1 cellular context compared by ENCODE assay signal in genomic region chr1:26788836-26789611, GRCh38.
TF ChIP-seq lines count a peak whose summit lies in the region.

No MANE protein-coding gene starts in this region.

TF ChIP-seq in GM12878, 131 proteins besides CTCF, POLR2A, EP300 and RAD21 (continued from another document):
- TF ChIP-seq, protein P1, sequence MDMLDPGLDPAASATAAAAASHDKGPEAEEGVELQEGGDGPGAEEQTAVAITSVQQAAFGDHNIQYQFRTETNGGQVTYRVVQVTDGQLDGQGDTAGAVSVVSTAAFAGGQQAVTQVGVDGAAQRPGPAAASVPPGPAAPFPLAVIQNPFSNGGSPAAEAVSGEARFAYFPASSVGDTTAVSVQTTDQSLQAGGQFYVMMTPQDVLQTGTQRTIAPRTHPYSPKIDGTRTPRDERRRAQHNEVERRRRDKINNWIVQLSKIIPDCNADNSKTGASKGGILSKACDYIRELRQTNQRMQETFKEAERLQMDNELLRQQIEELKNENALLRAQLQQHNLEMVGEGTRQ (IDR thresholded peaks at IDR 0.05; ENCODE audit: borderline replicate concordance, low read depth, low read length), result no peak
- TF ChIP-seq IKZF1 (conservative IDR thresholded peaks at IDR 0.05) (peak; percentile 79), NKRF (conservative IDR thresholded peaks at IDR 0.05) (peak; percentile 55; the same call in 1 of the 2 replicates), JUNB (IDR thresholded peaks at IDR 0.05) (0 out of 2 replicates have a peak, but pooled peaks have one; percentile 6), IRF5 (IDR thresholded peaks at IDR 0.05; ENCODE audit: borderline replicate concordance) (no peak), SP1 (IDR thresholded peaks at IDR 0.05; ENCODE audit: low read depth, low read length) (no peak), SKIL (IDR thresholded peaks at IDR 0.05; ENCODE audit: low read depth, poor library complexity, severe bottlenecking) (peak; percentile 57), NR2C1 (IDR thresholded peaks at IDR 0.05) (0 out of 2 replicates have a peak, but pooled peaks have one; percentile 7), MEF2B (IDR thresholded peaks at IDR 0.05; ENCODE audit: partially characterized antibody, poor library complexity, severe bottlenecking) (peak; percentile 18), HDGF (IDR thresholded peaks at IDR 0.05) (0 out of 2 replicates have a peak, but pooled peaks have one; percentile 54), EGR1 (IDR thresholded peaks at IDR 0.05; ENCODE audit: borderline replicate concordance in 1 of 2, low read depth in 2 of 2, low read length in 2 of 2) (no peak), GABPA (IDR thresholded peaks at IDR 0.05; ENCODE audit: low read depth) (no peak), GATAD2B (conservative IDR thresholded peaks at IDR 0.05; ENCODE audit: low read depth) (no peak)
- TF ChIP-seq, protein P2, sequence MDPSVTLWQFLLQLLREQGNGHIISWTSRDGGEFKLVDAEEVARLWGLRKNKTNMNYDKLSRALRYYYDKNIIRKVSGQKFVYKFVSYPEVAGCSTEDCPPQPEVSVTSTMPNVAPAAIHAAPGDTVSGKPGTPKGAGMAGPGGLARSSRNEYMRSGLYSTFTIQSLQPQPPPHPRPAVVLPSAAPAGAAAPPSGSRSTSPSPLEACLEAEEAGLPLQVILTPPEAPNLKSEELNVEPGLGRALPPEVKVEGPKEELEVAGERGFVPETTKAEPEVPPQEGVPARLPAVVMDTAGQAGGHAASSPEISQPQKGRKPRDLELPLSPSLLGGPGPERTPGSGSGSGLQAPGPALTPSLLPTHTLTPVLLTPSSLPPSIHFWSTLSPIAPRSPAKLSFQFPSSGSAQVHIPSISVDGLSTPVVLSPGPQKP (IDR thresholded peaks at IDR 0.05; ENCODE audit: low read depth, low read length), result no peak
- TF ChIP-seq, protein P3, sequence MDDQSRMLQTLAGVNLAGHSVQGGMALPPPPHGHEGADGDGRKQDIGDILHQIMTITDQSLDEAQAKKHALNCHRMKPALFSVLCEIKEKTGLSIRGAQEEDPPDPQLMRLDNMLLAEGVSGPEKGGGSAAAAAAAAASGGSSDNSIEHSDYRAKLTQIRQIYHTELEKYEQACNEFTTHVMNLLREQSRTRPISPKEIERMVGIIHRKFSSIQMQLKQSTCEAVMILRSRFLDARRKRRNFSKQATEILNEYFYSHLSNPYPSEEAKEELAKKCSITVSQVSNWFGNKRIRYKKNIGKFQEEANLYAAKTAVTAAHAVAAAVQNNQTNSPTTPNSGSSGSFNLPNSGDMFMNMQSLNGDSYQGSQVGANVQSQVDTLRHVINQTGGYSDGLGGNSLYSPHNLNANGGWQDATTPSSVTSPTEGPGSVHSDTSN (IDR thresholded peaks at IDR 0.05; ENCODE audit: insufficient replicate concordance, low read depth, low read length), result no peak
